26 cellular contexts compared by ENCODE assay signal in the genomic region with DNA sequence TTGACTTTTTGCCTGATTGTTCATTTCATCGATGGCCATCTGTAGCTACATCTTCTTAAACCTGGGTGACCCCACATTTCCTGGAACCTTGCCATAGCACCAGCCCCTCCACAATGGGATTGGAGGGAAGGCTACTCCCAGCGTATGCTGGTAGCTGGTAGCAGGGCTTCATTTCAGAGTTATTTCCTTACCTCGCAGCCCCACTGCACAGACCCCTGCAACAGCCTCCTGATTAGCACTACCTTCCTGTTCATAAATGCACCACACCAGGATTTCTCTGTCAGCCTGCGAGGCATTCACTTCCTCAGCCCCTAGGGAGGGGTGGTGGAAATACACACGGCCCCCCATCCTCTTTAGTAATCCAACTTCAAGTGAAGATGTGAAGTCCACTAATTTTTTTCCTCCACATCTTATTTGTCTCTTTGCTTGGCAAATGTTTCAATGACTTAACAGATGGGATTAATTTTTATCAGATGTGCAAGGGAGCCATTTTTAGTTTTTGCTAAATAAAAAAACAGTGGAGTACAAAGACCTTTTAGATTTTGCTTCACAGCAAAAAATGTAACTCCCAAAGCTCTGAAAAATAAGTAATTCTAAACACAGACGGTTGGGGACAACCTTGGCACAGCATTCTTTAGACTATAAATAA.
DNase-seq lines count a peak whose midpoint lies in the region; ATAC-seq and TF ChIP-seq lines count a peak whose summit lies in the region.
"Had no signal": no experiment of that assay in that cellular context is flagged by ENCODE, and none has a peak within 500 bp of the region (broad histone marks: within the 10 kb centered on the region; RNA-seq: fewer than 3 reads in every experiment).

No MANE protein-coding gene starts in this region.

- TF ChIP-seq CTCF in SK-N-SH (IDR thresholded peaks at IDR 0.05) (no peak), foreskin keratinocyte (conservative IDR thresholded peaks at IDR 0.05) (no peak)

- H3K9me3 ChIP-seq in SK-N-SH = no peaks in the 10 kb centered on the region
- H3K9me3 ChIP-seq: colonic mucosa had no signal

- POLR2A ChIA-PET in SK-N-SH (lab: Yijun Ruan, JAX) = no interaction called here
- POLR2A ChIA-PET in HEK293T (lab: Yijun Ruan, JAX) = no interaction called here

- H3K27ac Mint-ChIP-seq in activated naive CD8-positive, alpha-beta T cell treated with anti-CD3 and anti-CD28 coated beads, Interleukin-2, amount 50 U/mL, for 24 hours = peak overlapping the region; percentile 69
- no peak overlapping the region for H3K27ac Mint-ChIP-seq in activated naive CD8-positive, alpha-beta T cell treated with anti-CD3 and anti-CD28 coated beads for 36 hours
- peak overlapping the region; percentile 49 for H3K27ac Mint-ChIP-seq in stimulated activated naive B cell treated with anti-CD40 and anti-IgM and Interleukin-4, amounts not matched to agents 10 μg/mL and 1 μg/mL and 100 μg/mL, for 72 hours
- H3K27ac Mint-ChIP-seq: activated naive CD4-positive, alpha-beta T cell treated with anti-CD3 and anti-CD28 coated beads for 36 hours; endodermal cell; memory B cell had no signal

- no peaks in the 10 kb centered on the region for H3F3A ChIP-seq in SK-N-SH (replicated peaks; ENCODE audit: insufficient read depth)

- H3K4me2 ChIP-seq in SK-N-SH = no peak overlapping the region

- no peak for ATAC-seq in activated naive CD8-positive, alpha-beta T cell treated with anti-CD3 and anti-CD28 coated beads, Interleukin-2, amount 50 U/mL, for 24 hours
- ATAC-seq in stimulated activated naive B cell treated with anti-CD40 and anti-IgM and Interleukin-4, amounts not matched to agents 10 μg/mL and 1 μg/mL and 100 μg/mL, for 72 hours (replicated peaks) = no peak
- ATAC-seq in foreskin keratinocyte (no peak), GM19397 (IDR thresholded peaks at IDR 0.05; ENCODE audit: unreplicated experiment) (no peak)
- ATAC-seq: activated CD4-positive, CD25-positive, alpha-beta regulatory T cell treated with anti-CD3 and anti-CD28 coated beads, Interleukin-2, amount 50 U/mL, for 24 hours; HCT116; heart left ventricle; left colon had no signal

- TF ChIP-seq EP300 in SK-N-SH (IDR thresholded peaks at IDR 0.05; ENCODE audit: borderline replicate concordance in 1 of 2, low read depth in 1 of 2, low read length in 1 of 2) = peak in 1 of 2 experiments; percentile 36; a peak in 1 of 4 replicates

- H3K36me3 ChIP-seq in SK-N-SH (replicated peaks in 1 of 2; ENCODE audit: control insufficient read depth in 1 of 2, insufficient read depth in 2 of 2, low read length in 1 of 2) = peaks cover 14 to 18% of the 10 kb centered on the region in 2 experiments
- H3K36me3 ChIP-seq: colonic mucosa had no signal

- H3K27ac ChIP-seq in SK-N-SH (ENCODE audit: low read depth in 2 of 2, low read length in 1 of 2) = peak overlapping the region; percentile 32 to 85; a peak in 3 of 4 replicates
- no peak overlapping the region for H3K27ac ChIP-seq in foreskin keratinocyte
- H3K27ac ChIP-seq: colonic mucosa, heart left ventricle, HL-60 had no signal

- H2AFZ ChIP-seq in SK-N-SH (ENCODE audit: low read depth) = peak overlapping the region; percentile 42; the same call in 1 of the 2 replicates

- no peaks in the 10 kb centered on the region for H3K79me2 ChIP-seq in SK-N-SH (ENCODE audit: insufficient read depth)

- peaks cover 2% of the 10 kb centered on the region for H3K9me3 Mint-ChIP-seq in activated naive CD8-positive, alpha-beta T cell treated with anti-CD3 and anti-CD28 coated beads, Interleukin-2, amount 50 U/mL, for 24 hours
- H3K9me3 Mint-ChIP-seq in activated naive CD8-positive, alpha-beta T cell treated with anti-CD3 and anti-CD28 coated beads for 36 hours = peaks cover 10% of the 10 kb centered on the region
- peaks cover 8% of the 10 kb centered on the region in 2 donors for H3K9me3 Mint-ChIP-seq in stimulated activated naive B cell treated with anti-CD40 and anti-IgM and Interleukin-4, amounts not matched to agents 10 μg/mL and 1 μg/mL and 100 μg/mL, for 72 hours

- H3K4me1 ChIP-seq in SK-N-SH (ENCODE audit: control insufficient read depth in 1 of 2, insufficient read depth in 2 of 2, low read depth in 1 of 2, low read length in 1 of 2) = peaks cover 9 to 16% of the 10 kb centered on the region in 2 experiments; a peak in 2 of 4 replicates
- H3K4me1 ChIP-seq in foreskin keratinocyte = peaks cover 22% of the 10 kb centered on the region

- no peak overlapping the region for H3K4me3 ChIP-seq in SK-N-SH (ENCODE audit: low read depth in 2 of 2, low read length in 1 of 2)
- H3K4me3 ChIP-seq: colonic mucosa, heart left ventricle had no signal

- no peaks in the 10 kb centered on the region for H4K20me1 ChIP-seq in SK-N-SH (ENCODE audit: insufficient read depth)

- H3K4me1 Mint-ChIP-seq in activated naive CD8-positive, alpha-beta T cell treated with anti-CD3 and anti-CD28 coated beads, Interleukin-2, amount 50 U/mL, for 24 hours = peaks cover 55% of the 10 kb centered on the region
- peaks cover 6% of the 10 kb centered on the region for H3K4me1 Mint-ChIP-seq in activated naive CD8-positive, alpha-beta T cell treated with anti-CD3 and anti-CD28 coated beads for 36 hours
- H3K4me1 Mint-ChIP-seq in stimulated activated naive B cell treated with anti-CD40 and anti-IgM and Interleukin-4, amounts not matched to agents 10 μg/mL and 1 μg/mL and 100 μg/mL, for 72 hours = peaks cover 10 to 17% of the 10 kb centered on the region in 2 donors
- H3K4me1 Mint-ChIP-seq: memory B cell had no signal

- no peak overlapping the region for H3K4me3 Mint-ChIP-seq in activated naive CD8-positive, alpha-beta T cell treated with anti-CD3 and anti-CD28 coated beads, Interleukin-2, amount 50 U/mL, for 24 hours
- no peak overlapping the region for H3K4me3 Mint-ChIP-seq in activated naive CD8-positive, alpha-beta T cell treated with anti-CD3 and anti-CD28 coated beads for 36 hours
- no peak overlapping the region for H3K4me3 Mint-ChIP-seq in stimulated activated naive B cell treated with anti-CD40 and anti-IgM and Interleukin-4, amounts not matched to agents 10 μg/mL and 1 μg/mL and 100 μg/mL, for 72 hours
- H3K4me3 Mint-ChIP-seq: activated naive CD4-positive, alpha-beta T cell treated with anti-CD3 and anti-CD28 coated beads for 36 hours; endodermal cell; memory B cell had no signal

- H3K9me2 ChIP-seq in SK-N-SH = no peaks in the 10 kb centered on the region

- no peak overlapping the region for H3K9ac ChIP-seq in SK-N-SH

- TF ChIP-seq RAD21 in SK-N-SH (IDR thresholded peaks at IDR 0.05; ENCODE audit: low read length) = no peak

- H3K27me3 Mint-ChIP-seq in activated naive CD8-positive, alpha-beta T cell treated with anti-CD3 and anti-CD28 coated beads, Interleukin-2, amount 50 U/mL, for 24 hours = no peaks in the 10 kb centered on the region
- no peaks in the 10 kb centered on the region for H3K27me3 Mint-ChIP-seq in activated naive CD8-positive, alpha-beta T cell treated with anti-CD3 and anti-CD28 coated beads for 36 hours
- no peaks in the 10 kb centered on the region for H3K27me3 Mint-ChIP-seq in stimulated activated naive B cell treated with anti-CD40 and anti-IgM and Interleukin-4, amounts not matched to agents 10 μg/mL and 1 μg/mL and 100 μg/mL, for 72 hours
- H3K27me3 Mint-ChIP-seq: memory B cell had no signal

- no peak for DNase-seq in activated naive CD8-positive, alpha-beta T cell treated with anti-CD3 and anti-CD28 coated beads, Interleukin-2, amount 50 U/mL, for 24 hours
- no peak for DNase-seq in activated naive CD8-positive, alpha-beta T cell treated with anti-CD3 and anti-CD28 coated beads for 36 hours
- DNase-seq in SK-N-SH (peak; percentile 71), fibroblast of gingiva (ENCODE audit: low read depth) (peak; percentile 74), HEK293T (ENCODE audit: extremely low spot score) (no peak), foreskin keratinocyte (no peak)
- DNase-seq in stimulated activated naive B cell treated with anti-CD40 and anti-IgM and Interleukin-4, amounts not matched to agents 10 μg/mL and 1 μg/mL and 100 μg/mL, for 72 hours = no peak
- DNase-seq: activated CD8-positive, alpha-beta memory T cell treated with anti-CD3 and anti-CD28 coated beads for 24 hours; activated naive CD4-positive, alpha-beta T cell treated with anti-CD3 and anti-CD28 coated beads for 36 hours; activated T-cell treated with anti-CD3 and anti-CD28 coated beads, Interleukin-2, amount 50 U/mL, for 48 hours; amygdala; C1 segment of cervical spinal cord; Calu3; colonic mucosa; endodermal cell; heart left ventricle; left colon; NCI-H1048; NCI-H2029; nucleus accumbens; Right ventricle myocardium superior had no signal

- CTCF ChIA-PET in SK-N-SH (lab: Yijun Ruan, JAX) = interaction anchor here (1.7 to 2.1 kb wide), 2 partner anchors 68 to 236 kb away, joined by 4 to 6 read pairs; a partner anchor contains a TSS
- CTCF ChIA-PET in HEK293T (lab: Yijun Ruan, JAX) = no interaction called here

- WGBS in SK-N-SH (ENCODE audit: low lambda C conversion rate) = 70% methylated on average over 6 of the region's 6 CpGs

- H3K27me3 ChIP-seq in SK-N-SH (ENCODE audit: insufficient read depth) (no peaks in the 10 kb centered on the region), foreskin keratinocyte (no peaks in the 10 kb centered on the region)
- H3K27me3 ChIP-seq: colonic mucosa, heart left ventricle had no signal

- H3K36me3 Mint-ChIP-seq in activated naive CD8-positive, alpha-beta T cell treated with anti-CD3 and anti-CD28 coated beads, Interleukin-2, amount 50 U/mL, for 24 hours (ENCODE audit: low read depth) = peaks cover 47% of the 10 kb centered on the region
- H3K36me3 Mint-ChIP-seq in activated naive CD8-positive, alpha-beta T cell treated with anti-CD3 and anti-CD28 coated beads for 36 hours = peaks cover 47% of the 10 kb centered on the region
- peaks cover 66 to 87% of the 10 kb centered on the region in 2 donors for H3K36me3 Mint-ChIP-seq in stimulated activated naive B cell treated with anti-CD40 and anti-IgM and Interleukin-4, amounts not matched to agents 10 μg/mL and 1 μg/mL and 100 μg/mL, for 72 hours

TF ChIP-seq in SK-N-SH, 30 proteins besides CTCF, POLR2A, EP300 and RAD21 (continues in another document):
- TF ChIP-seq FOXJ3 (CRISPR knock-in tag; IDR thresholded peaks at IDR 0.05) (peak; percentile 46; the same call in 1 of the 2 replicates), GABPA (IDR thresholded peaks at IDR 0.05; ENCODE audit: low read depth) (no peak), MXI1 (IDR thresholded peaks at IDR 0.05; ENCODE audit: low read depth, low read length) (no peak), EZH2phosphoT487 (IDR thresholded peaks at IDR 0.05; ENCODE audit: borderline replicate concordance, low read depth) (no peak), ELF1 (IDR thresholded peaks at IDR 0.05) (no peak), NRF1 (IDR thresholded peaks at IDR 0.05; ENCODE audit: low read depth, low read length) (no peak)

TF ChIP-seq in HEK293T, 16 proteins besides CTCF, POLR2A, EP300 and RAD21 (continues in another document):
- no peak for TF ChIP-seq FOXK2 (IDR thresholded peaks at IDR 0.05)

Comparison
In these comparisons a context has a peak if more than half of its experiments do, and no peak if none do; other contexts are left out.
1. DNase-seq: peak in SK-N-SH (single experiment) and fibroblast of gingiva (single experiment); none in activated naive CD8-positive, alpha-beta T cell treated with anti-CD3 and anti-CD28 coated beads, Interleukin-2, amount 50 U/mL, for 24 hours (single experiment), activated naive CD8-positive, alpha-beta T cell treated with anti-CD3 and anti-CD28 coated beads for 36 hours (single experiment), stimulated activated naive B cell treated with anti-CD40 and anti-IgM and Interleukin-4, amounts not matched to agents 10 μg/mL and 1 μg/mL and 100 μg/mL, for 72 hours (single experiment), HEK293T (single experiment) and foreskin keratinocyte (0 of 2).